In the genomic region with DNA sequence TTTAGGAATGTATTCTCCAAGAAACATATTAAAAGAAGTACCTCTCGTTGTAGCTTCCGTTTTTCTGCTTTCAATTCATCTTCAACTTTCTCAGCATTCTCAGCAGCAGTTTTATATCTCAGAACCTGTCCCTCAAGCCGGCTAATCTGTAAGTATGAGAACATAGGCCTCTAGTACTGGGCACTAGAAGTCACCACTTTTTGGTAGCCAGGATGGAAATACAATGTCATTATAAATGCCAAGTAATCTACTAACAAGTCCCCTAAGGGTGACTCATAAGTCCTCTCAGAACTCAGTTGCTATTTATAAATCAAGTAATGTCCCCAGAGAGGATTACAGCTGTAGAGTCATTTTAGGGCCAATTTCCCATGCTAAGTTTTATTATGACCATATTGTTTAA, we compare ENCODE assay signal across 8 cellular contexts.
DNase-seq lines count a peak whose midpoint lies in the region; ATAC-seq and TF ChIP-seq lines count a peak whose summit lies in the region.

No MANE protein-coding gene starts in this region.

- intact Hi-C loops in activated T-helper 1 cell treated with anti-CD3 and anti-CD28 coated beads, Interleukin-12 subunit alpha, Interleukin-12 subunit beta, Interleukin-2, Interleukin-4 antibody, amounts not matched to agents 30 ng/mL and 10 ng/mL and 1 ng/mL, durations not matched to agents 14 hours and 24 hours and 36 hours (cut with micrococcal nuclease) = loop anchor here (1.0 to 2.0 kb wide), 3 partner anchors 60 to 159 kb away; a partner anchor contains a TSS

- ATAC-seq in GM18870 (IDR thresholded peaks at IDR 0.05; ENCODE audit: unreplicated experiment) (peak; percentile 84), HG03135 (IDR thresholded peaks at IDR 0.05; ENCODE audit: unreplicated experiment) (peak; percentile 69)

- no peaks in the 10 kb centered on the region for H3K27me3 Mint-ChIP-seq in activated T-helper 1 cell treated with anti-CD3 and anti-CD28 coated beads, Interleukin-12 subunit alpha, Interleukin-12 subunit beta, Interleukin-2, Interleukin-4 antibody, amounts not matched to agents 30 ng/mL and 10 ng/mL and 1 ng/mL, durations not matched to agents 14 hours and 24 hours and 36 hours (ENCODE audit: insufficient read depth)
- H3K27me3 Mint-ChIP-seq in mesothelial cell of epicardium (ENCODE audit: low read depth) = no peaks in the 10 kb centered on the region

- H3K9me3 Mint-ChIP-seq in activated T-helper 1 cell treated with anti-CD3 and anti-CD28 coated beads, Interleukin-12 subunit alpha, Interleukin-12 subunit beta, Interleukin-2, Interleukin-4 antibody, amounts not matched to agents 30 ng/mL and 10 ng/mL and 1 ng/mL, durations not matched to agents 14 hours and 24 hours and 36 hours = no peaks in the 10 kb centered on the region
- H3K9me3 Mint-ChIP-seq in mesothelial cell of epicardium = no peaks in the 10 kb centered on the region

- TF ChIP-seq CTCF in 22Rv1 (IDR thresholded peaks at IDR 0.05) = no peak
- no peak for TF ChIP-seq CTCF in mesothelial cell of epicardium (IDR thresholded peaks at IDR 0.05; ENCODE audit: unreplicated experiment)

- H3K27ac Mint-ChIP-seq in activated T-helper 1 cell treated with anti-CD3 and anti-CD28 coated beads, Interleukin-12 subunit alpha, Interleukin-12 subunit beta, Interleukin-2, Interleukin-4 antibody, amounts not matched to agents 30 ng/mL and 10 ng/mL and 1 ng/mL, durations not matched to agents 14 hours and 24 hours and 36 hours = peak overlapping the region; percentile 81
- H3K27ac Mint-ChIP-seq in mesothelial cell of epicardium = peak overlapping the region; percentile 2

- no peak for DNase-seq in activated T-helper 1 cell treated with anti-CD3 and anti-CD28 coated beads, Interleukin-12 subunit alpha, Interleukin-12 subunit beta, Interleukin-2, Interleukin-4 antibody, amounts not matched to agents 30 ng/mL and 10 ng/mL and 1 ng/mL, durations not matched to agents 14 hours and 24 hours and 36 hours (ENCODE audit: low spot score)
- DNase-seq in mesothelial cell of epicardium (ENCODE audit: low spot score in 2 of 2, unreplicated experiment in 2 of 2) (no peak), RPMI8226 (no peak), NCI-H446 treated with DMSO at 0.1 percent for 48 hours (lab: John Stamatoyannopoulos, UW) (no peak), T1000 (lab: John Stamatoyannopoulos, UW) (no peak)

- peaks cover 10% of the 10 kb centered on the region for H3K4me1 Mint-ChIP-seq in activated T-helper 1 cell treated with anti-CD3 and anti-CD28 coated beads, Interleukin-12 subunit alpha, Interleukin-12 subunit beta, Interleukin-2, Interleukin-4 antibody, amounts not matched to agents 30 ng/mL and 10 ng/mL and 1 ng/mL, durations not matched to agents 14 hours and 24 hours and 36 hours (ENCODE audit: low read depth)
- no peaks in the 10 kb centered on the region for H3K4me1 Mint-ChIP-seq in mesothelial cell of epicardium

- peaks cover 24% of the 10 kb centered on the region for H3K36me3 Mint-ChIP-seq in activated T-helper 1 cell treated with anti-CD3 and anti-CD28 coated beads, Interleukin-12 subunit alpha, Interleukin-12 subunit beta, Interleukin-2, Interleukin-4 antibody, amounts not matched to agents 30 ng/mL and 10 ng/mL and 1 ng/mL, durations not matched to agents 14 hours and 24 hours and 36 hours (ENCODE audit: low read depth)
- H3K36me3 Mint-ChIP-seq in mesothelial cell of epicardium = peaks cover 45% of the 10 kb centered on the region

- H3K4me3 Mint-ChIP-seq in activated T-helper 1 cell treated with anti-CD3 and anti-CD28 coated beads, Interleukin-12 subunit alpha, Interleukin-12 subunit beta, Interleukin-2, Interleukin-4 antibody, amounts not matched to agents 30 ng/mL and 10 ng/mL and 1 ng/mL, durations not matched to agents 14 hours and 24 hours and 36 hours = no peak overlapping the region
- H3K4me3 Mint-ChIP-seq in mesothelial cell of epicardium = no peak overlapping the region

- H3K27ac ChIP-seq in 22Rv1 = peak overlapping the region; percentile 12; the same call in 1 of the 2 replicates
